In genomic region chr11:92576315-92576714, GRCh38 we compare ENCODE assay signal across 21 cellular contexts.
"Had no signal": no experiment of that assay in that cellular context is flagged by ENCODE, and none has a peak within 500 bp of the region (broad histone marks: within the 10 kb centered on the region; RNA-seq: fewer than 3 reads in every experiment).

No MANE protein-coding gene starts in this region.

- H3K9me3 ChIP-seq: SJSA1 had no signal

- DNase-seq: KBM-7, MV-4-11, NCI-H1048, NCI-H1105, NCI-H1417, NCI-H1436 treated with DMSO at 0.1 percent for 48 hours, NCI-H1694, NCI-H187 treated with DMSO at 0.1 percent for 48 hours, NCI-H2029 treated with DMSO at 0.1 percent for 48 hours, NCI-H2171 treated with DMSO at 0.1 percent for 48 hours, NCI-H345, NCI-H446 treated with DMSO at 0.1 percent for 48 hours, NCI-H510A treated with DMSO at 0.1 percent for 48 hours, NCI-H69, NCI-H774, Right ventricle myocardium superior, RPMI8226, SIG-M5 had no signal

- H3K27me3 ChIP-seq: SJSA1 had no signal

- H3K4me1 ChIP-seq: SJSA1 had no signal

- H3K27ac ChIP-seq: HL-60, SJSA1, SK-N-MC had no signal
